Comparison of ENCODE assay signal across 13 cellular contexts in genomic region chr9:127865645-127866464, GRCh38. TPM values are rescaled to one million over a fixed set of nuclear protein-coding genes. Genes with fewer than 3 reads are reported as not detected.
A peak's percentile ranks its signal among the peaks of the same experiment; 100 is the strongest.
DNase-seq lines count a peak whose midpoint lies in the region; TF ChIP-seq lines count a peak whose summit lies in the region.
"Had no signal": no experiment of that assay in that cellular context is flagged by ENCODE, and none has a peak within 500 bp of the region (broad histone marks: within the 10 kb centered on the region; RNA-seq: fewer than 3 reads in every experiment).

No MANE protein-coding gene starts in this region.

- POLR2A ChIA-PET in activated CD4-positive, alpha-beta T cell treated with anti-CD3 and anti-CD28 coated beads, Interleukin-2, amount 10 ng/mL, durations not matched to agents 7 days and 5 days (lab: Charles Lee), result interaction anchor here (0.7 kb wide), 1 partner anchor 10 kb away, joined by 3 read pairs; no protein-coding TSS in a partner anchor

- intact Hi-C loops in activated T-helper 2 cell treated with anti-CD3 and anti-CD28 coated beads, Interferon-gamma antibody, Interleukin-2, Interleukin-4, amounts not matched to agents 10 μg/mL and 5 μg/mL and 100 μg/mL, durations not matched to agents 14 hours and 24 hours and 36 hours (cut with micrococcal nuclease), result loop anchor here (1.0 to 5.0 kb wide), 3 partner anchors 51 to 81 kb away; partner anchors contain the start of gene ST6GALNAC4
- intact Hi-C loops in vagina (cut with DNase I), result loop anchor here (5.0 kb wide), 1 partner anchor 79 kb away; the partner anchor contains the start of gene CDK9

- no peaks in the 10 kb centered on the region for H3K79me2 ChIP-seq in neural progenitor cell (ENCODE audit: low read depth)

- CTCF ChIA-PET in activated CD4-positive, alpha-beta T cell treated with anti-CD3 and anti-CD28 coated beads, Interleukin-2, amount 10 ng/mL, durations not matched to agents 7 days and 5 days (lab: Charles Lee), result interaction anchor here (0.6 to 3.2 kb wide), 6 partner anchors 13 to 151 kb away, joined by 3 to 9 read pairs (median 3); partner anchors contain the start of gene TOR2A

- H3K27me3 ChIP-seq in neural progenitor cell, result no peaks in the 10 kb centered on the region
- H3K27me3 ChIP-seq in vagina, result no peaks in the 10 kb centered on the region
- H3K27me3 ChIP-seq: foreskin keratinocyte had no signal

- H3K4me2 ChIP-seq in neural progenitor cell, result no peak overlapping the region

- peak overlapping the region; percentile 21 for H3K27ac Mint-ChIP-seq in activated CD4-positive, alpha-beta T cell treated with anti-CD3 and anti-CD28 coated beads, Interleukin-2, amount 10 ng/mL, durations not matched to agents 7 days and 5 days
- peak overlapping the region; percentile 92 to 96 (median 93) for H3K27ac Mint-ChIP-seq in IgD-negative memory B cell
- peak overlapping the region; percentile 62 for H3K27ac Mint-ChIP-seq in activated T-helper 2 cell treated with anti-CD3 and anti-CD28 coated beads, Interferon-gamma antibody, Interleukin-2, Interleukin-4, amounts not matched to agents 10 μg/mL and 5 μg/mL and 100 μg/mL, durations not matched to agents 14 hours and 24 hours and 36 hours
- peak overlapping the region; percentile 1 for H3K27ac Mint-ChIP-seq in neural progenitor cell

- DNase-seq in activated CD4-positive, alpha-beta T cell treated with anti-CD3 and anti-CD28 coated beads, Interleukin-2, amount 10 ng/mL, durations not matched to agents 7 days and 5 days, result peak; percentile 39
- DNase-seq in activated CD4-positive, alpha-beta T cell treated with anti-CD3 and anti-CD28 coated beads for 1 hour, result no peak
- DNase-seq in activated T-helper 2 cell treated with anti-CD3 and anti-CD28 coated beads, Interferon-gamma antibody, Interleukin-2, Interleukin-4, amounts not matched to agents 10 μg/mL and 5 μg/mL and 100 μg/mL, durations not matched to agents 14 hours and 24 hours and 36 hours (ENCODE audit: low spot score), result peak; percentile 42
- no peak for DNase-seq in neural progenitor cell (ENCODE audit: low spot score)
- DNase-seq in nucleus accumbens (lab: John Stamatoyannopoulos, UW), result no peak
- DNase-seq in vagina (ENCODE audit: extremely low spot score in 2 of 2), result no peak
- DNase-seq in AG08395 (ENCODE audit: low spot score), result no peak
- DNase-seq: activated CD8-positive, alpha-beta memory T cell treated with anti-CD3 and anti-CD28 coated beads, Interleukin-2, amount 50 U/mL, for 48 hours; foreskin keratinocyte; NCI-H82; occipital lobe had no signal

- no peak for TF ChIP-seq POLR2A in vagina (IDR thresholded peaks at IDR 0.05)

- H3K36me3 ChIP-seq in neural progenitor cell (no peaks in the 10 kb centered on the region), vagina (peaks cover 0 to 4% of the 10 kb centered on the region in 2 donors)

- no peak overlapping the region for H3K9ac ChIP-seq in neural progenitor cell

- H2AFZ ChIP-seq in neural progenitor cell (replicated peaks), result no peak overlapping the region

- no peak for TF ChIP-seq CTCF in neural progenitor cell (IDR thresholded peaks at IDR 0.05)
- TF ChIP-seq CTCF in vagina (IDR thresholded peaks at IDR 0.05), result no peak

- no peaks in the 10 kb centered on the region for H3K9me3 Mint-ChIP-seq in activated CD4-positive, alpha-beta T cell treated with anti-CD3 and anti-CD28 coated beads, Interleukin-2, amount 10 ng/mL, durations not matched to agents 7 days and 5 days
- no peaks in the 10 kb centered on the region for H3K9me3 Mint-ChIP-seq in IgD-negative memory B cell
- H3K9me3 Mint-ChIP-seq in activated T-helper 2 cell treated with anti-CD3 and anti-CD28 coated beads, Interferon-gamma antibody, Interleukin-2, Interleukin-4, amounts not matched to agents 10 μg/mL and 5 μg/mL and 100 μg/mL, durations not matched to agents 14 hours and 24 hours and 36 hours, result no peaks in the 10 kb centered on the region
- H3K9me3 Mint-ChIP-seq in neural progenitor cell, result no peaks in the 10 kb centered on the region

- H3K4me3 Mint-ChIP-seq in activated CD4-positive, alpha-beta T cell treated with anti-CD3 and anti-CD28 coated beads, Interleukin-2, amount 10 ng/mL, durations not matched to agents 7 days and 5 days, result no peak overlapping the region
- peak overlapping the region in 3 of 4 donors; percentile 73 to 91 (median 80) for H3K4me3 Mint-ChIP-seq in IgD-negative memory B cell
- H3K4me3 Mint-ChIP-seq in activated T-helper 2 cell treated with anti-CD3 and anti-CD28 coated beads, Interferon-gamma antibody, Interleukin-2, Interleukin-4, amounts not matched to agents 10 μg/mL and 5 μg/mL and 100 μg/mL, durations not matched to agents 14 hours and 24 hours and 36 hours (ENCODE audit: low read depth), result no peak overlapping the region
- H3K4me3 Mint-ChIP-seq in neural progenitor cell, result peak overlapping the region; percentile 14

- H4K20me1 ChIP-seq in neural progenitor cell (ENCODE audit: low read depth), result no peaks in the 10 kb centered on the region

- no peaks in the 10 kb centered on the region for H3K27me3 Mint-ChIP-seq in activated CD4-positive, alpha-beta T cell treated with anti-CD3 and anti-CD28 coated beads, Interleukin-2, amount 10 ng/mL, durations not matched to agents 7 days and 5 days
- H3K27me3 Mint-ChIP-seq in IgD-negative memory B cell (no peaks in the 10 kb centered on the region), neural progenitor cell (ENCODE audit: insufficient read depth, low read depth) (peaks cover 2% of the 10 kb centered on the region)
- no peaks in the 10 kb centered on the region for H3K27me3 Mint-ChIP-seq in activated T-helper 2 cell treated with anti-CD3 and anti-CD28 coated beads, Interferon-gamma antibody, Interleukin-2, Interleukin-4, amounts not matched to agents 10 μg/mL and 5 μg/mL and 100 μg/mL, durations not matched to agents 14 hours and 24 hours and 36 hours (ENCODE audit: low read depth)

- no peaks in the 10 kb centered on the region for H3F3A ChIP-seq in neural progenitor cell (ENCODE audit: low read depth)

- H3K36me3 Mint-ChIP-seq in activated CD4-positive, alpha-beta T cell treated with anti-CD3 and anti-CD28 coated beads, Interleukin-2, amount 10 ng/mL, durations not matched to agents 7 days and 5 days (ENCODE audit: low read depth), result peaks cover 16% of the 10 kb centered on the region
- H3K36me3 Mint-ChIP-seq in IgD-negative memory B cell (peaks cover 2% of the 10 kb centered on the region), neural progenitor cell (peaks cover 3% of the 10 kb centered on the region)
- H3K36me3 Mint-ChIP-seq in activated T-helper 2 cell treated with anti-CD3 and anti-CD28 coated beads, Interferon-gamma antibody, Interleukin-2, Interleukin-4, amounts not matched to agents 10 μg/mL and 5 μg/mL and 100 μg/mL, durations not matched to agents 14 hours and 24 hours and 36 hours (ENCODE audit: low read depth), result peaks cover 8% of the 10 kb centered on the region

- H3K4me3 ChIP-seq in neural progenitor cell, result no peak overlapping the region
- H3K4me3 ChIP-seq in vagina, result no peak overlapping the region
- H3K4me3 ChIP-seq: SK-N-MC had no signal

- H3K4me1 ChIP-seq in neural progenitor cell, result no peaks in the 10 kb centered on the region
- H3K4me1 ChIP-seq in vagina, result peaks cover 19% of the 10 kb centered on the region
- H3K4me1 ChIP-seq: foreskin keratinocyte had no signal

- H3K27ac ChIP-seq in neural progenitor cell (no peak overlapping the region), vagina (no peak overlapping the region)
- H3K27ac ChIP-seq: foreskin keratinocyte had no signal

- H3K9me3 ChIP-seq in neural progenitor cell (ENCODE audit: low read depth), result no peaks in the 10 kb centered on the region
- no peaks in the 10 kb centered on the region for H3K9me3 ChIP-seq in vagina

- peaks cover 41% of the 10 kb centered on the region for H3K4me1 Mint-ChIP-seq in activated CD4-positive, alpha-beta T cell treated with anti-CD3 and anti-CD28 coated beads, Interleukin-2, amount 10 ng/mL, durations not matched to agents 7 days and 5 days
- H3K4me1 Mint-ChIP-seq in IgD-negative memory B cell, result peaks cover 38 to 44% (median 39%) of the 10 kb centered on the region in 3 donors
- peaks cover 25% of the 10 kb centered on the region for H3K4me1 Mint-ChIP-seq in activated T-helper 2 cell treated with anti-CD3 and anti-CD28 coated beads, Interferon-gamma antibody, Interleukin-2, Interleukin-4, amounts not matched to agents 10 μg/mL and 5 μg/mL and 100 μg/mL, durations not matched to agents 14 hours and 24 hours and 36 hours (ENCODE audit: low read depth)
- H3K4me1 Mint-ChIP-seq in neural progenitor cell, result peaks cover 30% of the 10 kb centered on the region

RNA-seq across cellular contexts. Expression of gene ENG, which starts 11.4 kb away (rescaled TPM):
- total RNA-seq in activated CD4-positive, alpha-beta T cell treated with anti-CD3 and anti-CD28 coated beads, Interleukin-2, amount 10 ng/mL, durations not matched to agents 7 days and 5 days, result 10 to 100 TPM; 17.2 to 17.3 TPM
- polyA plus RNA-seq in IgD-negative memory B cell, result 1.8 TPM
- 27.5 and 28.1 TPM in 2 replicates for total RNA-seq in activated T-helper 2 cell treated with anti-CD3 and anti-CD28 coated beads, Interferon-gamma antibody, Interleukin-2, Interleukin-4, amounts not matched to agents 10 μg/mL and 5 μg/mL and 100 μg/mL, durations not matched to agents 14 hours and 24 hours and 36 hours
- total RNA-seq in neural progenitor cell (ENCODE audit: low replicate concordance), result 0.19 TPM in 1 of 2 replicates, not detected in the other
- 130 TPM for total RNA-seq in vagina

RNA-seq across cellular contexts. Expression of gene AK1, which starts 11.6 kb away (rescaled TPM):
- 10 to 100 TPM; 53.7 to 62.3 TPM for total RNA-seq in activated CD4-positive, alpha-beta T cell treated with anti-CD3 and anti-CD28 coated beads, Interleukin-2, amount 10 ng/mL, durations not matched to agents 7 days and 5 days
- 0.10 TPM for polyA plus RNA-seq in IgD-negative memory B cell
- 19.6 and 21.0 TPM in 2 replicates for total RNA-seq in activated T-helper 2 cell treated with anti-CD3 and anti-CD28 coated beads, Interferon-gamma antibody, Interleukin-2, Interleukin-4, amounts not matched to agents 10 μg/mL and 5 μg/mL and 100 μg/mL, durations not matched to agents 14 hours and 24 hours and 36 hours
- total RNA-seq in neural progenitor cell (ENCODE audit: low replicate concordance) (20.5 and 25.6 TPM in 2 replicates), vagina (33.4 TPM)

RNA-seq across cellular contexts. Expression of gene ST6GALNAC6, which starts 33.5 kb away (rescaled TPM):
- 100 to 1,000 TPM; 100 to 122 TPM for total RNA-seq in activated CD4-positive, alpha-beta T cell treated with anti-CD3 and anti-CD28 coated beads, Interleukin-2, amount 10 ng/mL, durations not matched to agents 7 days and 5 days
- polyA plus RNA-seq in IgD-negative memory B cell, result 38.9 TPM
- 60.3 and 60.7 TPM in 2 replicates for total RNA-seq in activated T-helper 2 cell treated with anti-CD3 and anti-CD28 coated beads, Interferon-gamma antibody, Interleukin-2, Interleukin-4, amounts not matched to agents 10 μg/mL and 5 μg/mL and 100 μg/mL, durations not matched to agents 14 hours and 24 hours and 36 hours
- total RNA-seq in neural progenitor cell (ENCODE audit: low replicate concordance) (14.3 and 42.7 TPM in 2 replicates), vagina (108 TPM)

RNA-seq across cellular contexts. Expression of gene ST6GALNAC4, which starts 51.0 kb away (rescaled TPM):
- total RNA-seq in activated CD4-positive, alpha-beta T cell treated with anti-CD3 and anti-CD28 coated beads, Interleukin-2, amount 10 ng/mL, durations not matched to agents 7 days and 5 days, result 10 to 100 TPM; 16.8 to 22.4 TPM
- 32.5 TPM for polyA plus RNA-seq in IgD-negative memory B cell
- total RNA-seq in activated T-helper 2 cell treated with anti-CD3 and anti-CD28 coated beads, Interferon-gamma antibody, Interleukin-2, Interleukin-4, amounts not matched to agents 10 μg/mL and 5 μg/mL and 100 μg/mL, durations not matched to agents 14 hours and 24 hours and 36 hours, result 25.6 and 28.7 TPM in 2 replicates
- 5.5 and 11.1 TPM in 2 replicates for total RNA-seq in neural progenitor cell (ENCODE audit: low replicate concordance)
- 33.1 TPM for total RNA-seq in vagina

Comparison
In these comparisons a context has a peak if more than half of its experiments do, and no peak if none do; other contexts are left out.
1. DNase-seq: peak in activated CD4-positive, alpha-beta T cell treated with anti-CD3 and anti-CD28 coated beads, Interleukin-2, amount 10 ng/mL, durations not matched to agents 7 days and 5 days (single experiment) and activated T-helper 2 cell treated with anti-CD3 and anti-CD28 coated beads, Interferon-gamma antibody, Interleukin-2, Interleukin-4, amounts not matched to agents 10 μg/mL and 5 μg/mL and 100 μg/mL, durations not matched to agents 14 hours and 24 hours and 36 hours (single experiment); none in activated CD4-positive, alpha-beta T cell treated with anti-CD3 and anti-CD28 coated beads for 1 hour (single experiment), neural progenitor cell (single experiment), nucleus accumbens (0 of 56), vagina (0 of 2) and AG08395 (single experiment).
2. H3K27ac Mint-ChIP-seq: peak in every context shown above with its lines; median percentile 93 in IgD-negative memory B cell; 62 in activated T-helper 2 cell treated with anti-CD3 and anti-CD28 coated beads, Interferon-gamma antibody, Interleukin-2, Interleukin-4, amounts not matched to agents 10 μg/mL and 5 μg/mL and 100 μg/mL, durations not matched to agents 14 hours and 24 hours and 36 hours; 21 in activated CD4-positive, alpha-beta T cell treated with anti-CD3 and anti-CD28 coated beads, Interleukin-2, amount 10 ng/mL, durations not matched to agents 7 days and 5 days; 1 in neural progenitor cell.
3. H3K4me3 Mint-ChIP-seq: peak in IgD-negative memory B cell (3 of 4) and neural progenitor cell (single experiment); none in activated CD4-positive, alpha-beta T cell treated with anti-CD3 and anti-CD28 coated beads, Interleukin-2, amount 10 ng/mL, durations not matched to agents 7 days and 5 days (single experiment) and activated T-helper 2 cell treated with anti-CD3 and anti-CD28 coated beads, Interferon-gamma antibody, Interleukin-2, Interleukin-4, amounts not matched to agents 10 μg/mL and 5 μg/mL and 100 μg/mL, durations not matched to agents 14 hours and 24 hours and 36 hours (single experiment).
4. RNA of gene ENG, which starts 11.4 kb away (total RNA-seq): 130 TPM in vagina (single experiment), 27.5 to 28.1 TPM in activated T-helper 2 cell treated with anti-CD3 and anti-CD28 coated beads, Interferon-gamma antibody, Interleukin-2, Interleukin-4, amounts not matched to agents 10 μg/mL and 5 μg/mL and 100 μg/mL, durations not matched to agents 14 hours and 24 hours and 36 hours and 17.2 to 17.3 TPM in activated CD4-positive, alpha-beta T cell treated with anti-CD3 and anti-CD28 coated beads, Interleukin-2, amount 10 ng/mL, durations not matched to agents 7 days and 5 days; 0.19 TPM in neural progenitor cell; every median in the first group is over 10 times any median in the second.